Comparison of ENCODE assay signal across 25 cellular contexts in the genomic region with DNA sequence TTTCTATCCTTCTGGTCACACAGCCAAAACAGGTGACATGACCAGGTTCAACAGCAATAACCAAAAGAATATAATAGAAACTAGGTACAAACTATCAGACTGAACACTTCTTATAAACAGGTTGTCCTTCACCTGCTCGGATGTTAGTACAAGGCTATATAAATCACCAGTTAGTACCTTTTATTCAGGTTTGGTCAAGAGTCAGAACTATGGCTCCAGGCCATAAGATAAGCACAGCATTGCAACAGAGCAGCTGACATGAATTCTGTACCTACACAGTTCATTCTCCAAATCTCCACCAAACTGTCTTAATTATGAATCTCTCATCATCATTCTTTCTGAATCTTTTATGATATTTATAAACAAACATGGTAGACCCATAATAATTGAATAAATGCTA.
"Had no signal": no experiment of that assay in that cellular context is flagged by ENCODE, and none has a peak within 500 bp of the region (broad histone marks: within the 10 kb centered on the region; RNA-seq: fewer than 3 reads in every experiment).

No MANE protein-coding gene starts in this region.

- H3K9me3 ChIP-seq: neutrophil, psoas muscle, right lobe of liver, sigmoid colon, thoracic aorta, thyroid gland, tibial nerve, upper lobe of right lung, uterus had no signal

- FAIRE-seq: small intestine had no signal

- DNase-seq: naive thymus-derived CD8-positive, alpha-beta T cell; nephron progenitor cell; nucleus accumbens; posterior cingulate gyrus; psoas muscle; right cardiac atrium; right lobe of liver; sigmoid colon; small intestine; stimulated activated CD4-positive, alpha-beta T cell treated with anti-CD3 and anti-CD28 coated beads, Interleukin-15, amount 100 ng/mL, for 24 hours; stimulated activated CD4-positive, alpha-beta T cell treated with anti-CD3 and anti-CD28 coated beads, Interleukin-2, amount 100 ng/mL, for 24 hours; stimulated activated CD4-positive, alpha-beta T cell treated with anti-CD3 and anti-CD28 coated beads, Interleukin-2, amount 100 ng/mL, for 48 hours; stimulated activated CD4-positive, alpha-beta T cell treated with anti-CD3 and anti-CD28 coated beads, Interleukin-4, amount 100 ng/mL, for 24 hours; stimulated activated naive B cell treated with anti-CD40 and anti-IgM and Interleukin-4, amounts not matched to agents 10 μg/mL and 1 μg/mL and 100 μg/mL, for 72 hours; stimulated activated naive CD4-positive, alpha-beta T cell treated with Interleukin-2 at 50 U/mL for 16 hours; stomach; thyroid gland; upper lobe of right lung; uterus had no signal

- H3K27me3 ChIP-seq: neutrophil, right lobe of liver, sigmoid colon, stomach, thyroid gland, tibial nerve, upper lobe of right lung, uterus had no signal

- H3K27ac ChIP-seq: neutrophil, parathyroid adenoma, psoas muscle, right lobe of liver, sigmoid colon, stomach, thoracic aorta, thyroid gland, tibial nerve, upper lobe of right lung, uterus had no signal

- ATAC-seq: naive thymus-derived CD8-positive, alpha-beta T cell; natural killer cell treated with Interleukin-12 subunit alpha and Interleukin-12 subunit beta and Interleukin-15 and Interleukin-18, amount 100 ng/mL, for 72 hours; psoas muscle; right cardiac atrium; right lobe of liver; stimulated activated effector memory CD8-positive, alpha-beta T cell treated with anti-CD3 and anti-CD28 coated beads, Interleukin-12 subunit alpha, Interleukin-12 subunit beta, amount 100 ng/mL, for 72 hours; stimulated activated naive B cell treated with anti-CD40 and anti-IgM and Interleukin-4, amounts not matched to agents 10 μg/mL and 1 μg/mL and 100 μg/mL, for 72 hours; upper lobe of right lung had no signal

- H3K36me3 ChIP-seq: neutrophil, right lobe of liver, sigmoid colon, stomach, thoracic aorta, thyroid gland, tibial nerve, upper lobe of right lung, uterus had no signal

- H3K4me3 ChIP-seq: psoas muscle, right lobe of liver, sigmoid colon, stomach, thoracic aorta, thyroid gland, tibial nerve, upper lobe of right lung, uterus had no signal

- H3K4me1 ChIP-seq: parathyroid adenoma, psoas muscle, right lobe of liver, sigmoid colon, stomach, thyroid gland, tibial nerve, upper lobe of right lung, uterus had no signal
